10 cellular contexts compared by ENCODE assay signal in genomic region chr11:46686886-46687810, GRCh38. TPM values are rescaled to one million over a fixed set of nuclear protein-coding genes. Genes with fewer than 3 reads are reported as not detected.
DNase-seq lines count a peak whose midpoint lies in the region; ATAC-seq, FAIRE-seq and TF ChIP-seq lines count a peak whose summit lies in the region.
"Had no signal": no experiment of that assay in that cellular context is flagged by ENCODE, and none has a peak within 500 bp of the region (broad histone marks: within the 10 kb centered on the region; RNA-seq: fewer than 3 reads in every experiment).

No MANE protein-coding gene starts in this region.

- peak overlapping the region; percentile 7 for H3K4me2 ChIP-seq in astrocyte (ENCODE audit: low read length)

- DNase-seq in activated naive CD4-positive, alpha-beta T cell treated with anti-CD3 and anti-CD28 coated beads, Interleukin-2, amount 10 ng/mL, durations not matched to agents 7 days and 5 days = no peak
- no peak for DNase-seq in activated naive CD4-positive, alpha-beta T cell treated with anti-CD3 and anti-CD28 coated beads, Interleukin-2, amount 50 U/mL, for 16 hours
- DNase-seq in astrocyte (ENCODE audit: low read depth) = peak; percentile 82
- DNase-seq in immature natural killer cell = no peak
- no peak for DNase-seq in upper lobe of right lung
- no peak for DNase-seq in NCI-H524 (lab: John Stamatoyannopoulos, UW)
- DNase-seq in activated CD4-positive, alpha-beta T cell treated with anti-CD3 and anti-CD28 coated beads for 1 hour = no peak
- DNase-seq: DND-41, ovary had no signal

- peak overlapping the region; percentile 24 for H3K27ac Mint-ChIP-seq in activated naive CD4-positive, alpha-beta T cell treated with anti-CD3 and anti-CD28 coated beads, Interleukin-2, amount 10 ng/mL, durations not matched to agents 7 days and 5 days
- H3K27ac Mint-ChIP-seq in astrocyte (ENCODE audit: unreplicated experiment) = no peak overlapping the region
- H3K27ac Mint-ChIP-seq in immature natural killer cell = peak overlapping the region in 4 of 6 donors; percentile 7 to 71 (median 31)

- no peak for FAIRE-seq in astrocyte (lab: Jason Lieb, UNC)

- H3K79me2 ChIP-seq in astrocyte (ENCODE audit: insufficient read depth, low read length) = peaks cover 13% of the 10 kb centered on the region

- H3K9me3 ChIP-seq in astrocyte (ENCODE audit: insufficient read depth, low read depth, low read length) (no peaks in the 10 kb centered on the region), upper lobe of right lung (no peaks in the 10 kb centered on the region)
- H3K9me3 ChIP-seq: ovary had no signal

- intact Hi-C loops in upper lobe of right lung (cut with DNase I) = no loop called here

- peaks cover 13% of the 10 kb centered on the region for H3K36me3 ChIP-seq in astrocyte (ENCODE audit: insufficient read depth, low read length)
- peaks cover 66% of the 10 kb centered on the region for H3K36me3 ChIP-seq in upper lobe of right lung
- H3K36me3 ChIP-seq: ovary had no signal

- H3K27ac ChIP-seq in astrocyte (ENCODE audit: low read depth, low read length) = peak overlapping the region; percentile 35
- peak overlapping the region; percentile 28 for H3K27ac ChIP-seq in upper lobe of right lung
- H3K27ac ChIP-seq: ovary had no signal

- H3K4me3 Mint-ChIP-seq in activated naive CD4-positive, alpha-beta T cell treated with anti-CD3 and anti-CD28 coated beads, Interleukin-2, amount 10 ng/mL, durations not matched to agents 7 days and 5 days = no peak overlapping the region
- H3K4me3 Mint-ChIP-seq in astrocyte (ENCODE audit: unreplicated experiment) = no peak overlapping the region
- no peak overlapping the region for H3K4me3 Mint-ChIP-seq in immature natural killer cell

- no peaks in the 10 kb centered on the region for H3K27me3 Mint-ChIP-seq in activated naive CD4-positive, alpha-beta T cell treated with anti-CD3 and anti-CD28 coated beads, Interleukin-2, amount 10 ng/mL, durations not matched to agents 7 days and 5 days
- H3K27me3 Mint-ChIP-seq in astrocyte (ENCODE audit: low read depth, unreplicated experiment) (no peaks in the 10 kb centered on the region), immature natural killer cell (ENCODE audit: low read depth in 3 of 3) (no peaks in the 10 kb centered on the region)

- H3K4me3 ChIP-seq in astrocyte (ENCODE audit: insufficient read depth, low read depth, low read length) (no peak overlapping the region), upper lobe of right lung (no peak overlapping the region)
- H3K4me3 ChIP-seq: ovary had no signal

- peaks cover 35% of the 10 kb centered on the region for H3K36me3 Mint-ChIP-seq in activated naive CD4-positive, alpha-beta T cell treated with anti-CD3 and anti-CD28 coated beads, Interleukin-2, amount 10 ng/mL, durations not matched to agents 7 days and 5 days
- H3K36me3 Mint-ChIP-seq in astrocyte (ENCODE audit: low read depth, unreplicated experiment) = peaks cover 18% of the 10 kb centered on the region
- H3K36me3 Mint-ChIP-seq in immature natural killer cell = peaks cover 0 to 20% (median 9%) of the 10 kb centered on the region in 3 donors

- H3K9ac ChIP-seq in astrocyte (ENCODE audit: low read length) = peak overlapping the region; percentile 16

- H3K27me3 ChIP-seq in astrocyte (ENCODE audit: insufficient read depth, low read length) = no peaks in the 10 kb centered on the region
- no peaks in the 10 kb centered on the region for H3K27me3 ChIP-seq in upper lobe of right lung
- H3K27me3 ChIP-seq: ovary had no signal

- TF ChIP-seq CTCF in astrocyte (IDR thresholded peaks at IDR 0.05; ENCODE audit: insufficient read depth, low read depth, low read length) = no peak
- TF ChIP-seq CTCF in upper lobe of right lung (IDR thresholded peaks at IDR 0.05) = no peak

- no peaks in the 10 kb centered on the region for H3K9me3 Mint-ChIP-seq in activated naive CD4-positive, alpha-beta T cell treated with anti-CD3 and anti-CD28 coated beads, Interleukin-2, amount 10 ng/mL, durations not matched to agents 7 days and 5 days
- H3K9me3 Mint-ChIP-seq in astrocyte (ENCODE audit: unreplicated experiment) (no peaks in the 10 kb centered on the region), immature natural killer cell (no peaks in the 10 kb centered on the region)

- H4K20me1 ChIP-seq in astrocyte (ENCODE audit: insufficient read depth, low read length) = peaks cover 8% of the 10 kb centered on the region

- no peaks in the 10 kb centered on the region for H3K4me1 Mint-ChIP-seq in activated naive CD4-positive, alpha-beta T cell treated with anti-CD3 and anti-CD28 coated beads, Interleukin-2, amount 10 ng/mL, durations not matched to agents 7 days and 5 days
- peaks cover 8% of the 10 kb centered on the region for H3K4me1 Mint-ChIP-seq in astrocyte (ENCODE audit: low read depth, unreplicated experiment)
- peaks cover 16 to 18% of the 10 kb centered on the region in 2 donors for H3K4me1 Mint-ChIP-seq in immature natural killer cell

- H3K4me1 ChIP-seq in astrocyte (ENCODE audit: insufficient read depth, low read length) (peaks cover 10% of the 10 kb centered on the region), upper lobe of right lung (peaks cover 10% of the 10 kb centered on the region)

- no peak overlapping the region for H2AFZ ChIP-seq in astrocyte (ENCODE audit: low read depth, low read length)

- CTCF ChIA-PET in activated naive CD4-positive, alpha-beta T cell treated with anti-CD3 and anti-CD28 coated beads, Interleukin-2, amount 10 ng/mL, durations not matched to agents 7 days and 5 days (lab: Charles Lee) = interaction anchor here (1.0 kb wide), 1 partner anchor 9 kb away, joined by 3 read pairs; no protein-coding TSS in a partner anchor

- peak; percentile 26 for ATAC-seq in upper lobe of right lung
- no peak for ATAC-seq in HG03342 (IDR thresholded peaks at IDR 0.05; ENCODE audit: unreplicated experiment)

RNA-seq across cellular contexts. Expression of gene ARHGAP1, which starts 13.3 kb away (rescaled TPM):
- total RNA-seq in astrocyte = 116 and 129 TPM in 2 replicates
- 100 to 1,000 TPM in 1 of 3 donors, 10 to 100 TPM in 2; 38.6 to 104 (median 60.4) TPM for polyA plus RNA-seq in immature natural killer cell
- 62.8 TPM for total RNA-seq in upper lobe of right lung

RNA-seq across cellular contexts. Expression of gene ZNF408, which starts 13.7 kb away (rescaled TPM):
- 18.3 and 20.3 TPM in 2 replicates for total RNA-seq in astrocyte
- polyA plus RNA-seq in immature natural killer cell = 10 to 100 TPM in 1 of 3 donors, 1 to 10 TPM in 2; 9.1 to 14.6 (median 9.5) TPM
- 9.3 TPM for total RNA-seq in upper lobe of right lung

RNA-seq across cellular contexts. Expression of gene F2, which starts 31.9 kb away (rescaled TPM):
- total RNA-seq in astrocyte (0.57 and 0.60 TPM in 2 replicates), upper lobe of right lung (not detected)
- polyA plus RNA-seq in immature natural killer cell = not detected
